37 cellular contexts compared by ENCODE assay signal in genomic region chr1:12809933-12810332, GRCh38. TPM values are rescaled to one million over a fixed set of nuclear protein-coding genes. Genes with fewer than 3 reads are reported as not detected.
"Had no signal": no experiment of that assay in that cellular context is flagged by ENCODE, and none has a peak within 500 bp of the region (broad histone marks: within the 10 kb centered on the region; RNA-seq: fewer than 3 reads in every experiment).

No MANE protein-coding gene starts in this region.

- H3K4me3 ChIP-seq: ascending aorta, cardiac muscle cell had no signal

- DNase-seq: activated B cell treated with CpG ODN at 0.5 μM for 24 hours; activated CD4-positive, alpha-beta memory T cell treated with anti-CD3 and anti-CD28 coated beads for 36 hours; activated CD4-positive, alpha-beta T cell treated with anti-CD3 and anti-CD28 coated beads for 4 hours; activated CD4-positive, alpha-beta T cell treated with anti-CD3 and anti-CD28 coated beads, Interleukin-2, amount 10 ng/mL, durations not matched to agents 24 days and 14 days; activated CD4-positive, alpha-beta T cell treated with anti-CD3 and anti-CD28 coated beads, Interleukin-2, amount 50 U/mL, for 1 hour; activated CD4-positive, alpha-beta T cell treated with anti-CD3 and anti-CD28 coated beads, Interleukin-2, amount 50 U/mL, for 4 hours; activated CD4-positive, CD25-positive, alpha-beta regulatory T cell treated with anti-CD3 and anti-CD28 coated beads, Interleukin-2, amount 50 U/mL, for 72 hours; activated CD8-positive, alpha-beta memory T cell treated with anti-CD3 and anti-CD28 coated beads, Interleukin-2, amount 50 U/mL, for 48 hours; activated CD8-positive, alpha-beta T cell treated with anti-CD3 and anti-CD28 coated beads for 36 hours; activated effector memory CD4-positive, alpha-beta T cell treated with Interleukin-2 at 50 U/mL for 16 hours; activated gamma-delta T cell; activated naive CD4-positive, alpha-beta T cell treated with anti-CD3 and anti-CD28 coated beads, Interleukin-2, amount 10 ng/mL, durations not matched to agents 7 days and 5 days; activated naive CD4-positive, alpha-beta T cell treated with Interleukin-2 at 50 U/mL for 16 hours; activated naive CD8-positive, alpha-beta T cell treated with anti-CD3 and anti-CD28 coated beads, Interleukin-2, amount 10 ng/mL, durations not matched to agents 7 days and 5 days; activated naive CD8-positive, alpha-beta T cell treated with anti-CD3 and anti-CD28 coated beads, Interleukin-2, amount 50 U/mL, for 24 hours; activated T-cell treated with anti-CD3 and anti-CD28 coated beads, Interleukin-2, amount 50 U/mL, for 24 hours; activated T-cell treated with anti-CD3 and anti-CD28 coated beads, Interleukin-2, amount 50 U/mL, for 48 hours; amygdala; anterior cingulate cortex; caudate nucleus; cerebellar nuclear complex; T-helper 2 cell; T-helper 9 cell had no signal

- H3K4me3 Mint-ChIP-seq: activated B cell treated with CpG ODN at 0.5 μM for 24 hours; activated CD4-positive, alpha-beta memory T cell treated with anti-CD3 and anti-CD28 coated beads for 36 hours; activated CD4-positive, alpha-beta T cell treated with anti-CD3 and anti-CD28 coated beads, Interleukin-2, amount 10 ng/mL, durations not matched to agents 24 days and 14 days; activated CD8-positive, alpha-beta T cell treated with anti-CD3 and anti-CD28 coated beads for 36 hours; activated naive CD4-positive, alpha-beta T cell treated with anti-CD3 and anti-CD28 coated beads, Interleukin-2, amount 10 ng/mL, durations not matched to agents 7 days and 5 days; activated naive CD4-positive, alpha-beta T cell treated with anti-CD3 and anti-CD28 coated beads, Interleukin-2, amount 50 U/mL, for 24 hours; activated naive CD8-positive, alpha-beta T cell; activated naive CD8-positive, alpha-beta T cell treated with anti-CD3 and anti-CD28 coated beads, Interleukin-2, amount 10 ng/mL, durations not matched to agents 7 days and 5 days; activated naive CD8-positive, alpha-beta T cell treated with anti-CD3 and anti-CD28 coated beads, Interleukin-2, amount 50 U/mL, for 24 hours; activated T-cell treated with anti-CD3 and anti-CD28 coated beads, Interleukin-2, amount 50 U/mL, for 24 hours; brain; central memory CD8-positive, alpha-beta T cell; T-helper 2 cell treated with Interferon-gamma antibody and Interleukin-4, amounts not matched to agents 5 μg/mL and 100 μg/mL, for 36 hours had no signal

- FAIRE-seq: bronchial epithelial cell, TTC549 had no signal

- H3K27ac ChIP-seq: ascending aorta, cardiac muscle cell, VCaP had no signal

- H3K36me3 Mint-ChIP-seq: activated CD4-positive, alpha-beta memory T cell treated with anti-CD3 and anti-CD28 coated beads for 36 hours; activated naive CD4-positive, alpha-beta T cell treated with anti-CD3 and anti-CD28 coated beads, Interleukin-2, amount 10 ng/mL, durations not matched to agents 7 days and 5 days; activated naive CD4-positive, alpha-beta T cell treated with anti-CD3 and anti-CD28 coated beads, Interleukin-2, amount 50 U/mL, for 24 hours; activated naive CD8-positive, alpha-beta T cell treated with anti-CD3 and anti-CD28 coated beads, Interleukin-2, amount 10 ng/mL, durations not matched to agents 7 days and 5 days; brain had no signal

- H3K9me3 Mint-ChIP-seq: T-helper 2 cell treated with Interferon-gamma antibody and Interleukin-4, amounts not matched to agents 5 μg/mL and 100 μg/mL, for 36 hours had no signal

- H3K9me3 ChIP-seq: ascending aorta had no signal

- H3K4me1 ChIP-seq: ascending aorta had no signal

- H3K27me3 ChIP-seq: ascending aorta, cardiac muscle cell had no signal

- H3K27ac Mint-ChIP-seq: activated B cell treated with CpG ODN at 0.5 μM for 24 hours; activated CD4-positive, alpha-beta memory T cell treated with anti-CD3 and anti-CD28 coated beads for 36 hours; activated CD4-positive, alpha-beta T cell treated with anti-CD3 and anti-CD28 coated beads, Interleukin-2, amount 10 ng/mL, durations not matched to agents 24 days and 14 days; activated CD8-positive, alpha-beta T cell treated with anti-CD3 and anti-CD28 coated beads for 36 hours; activated naive CD4-positive, alpha-beta T cell treated with anti-CD3 and anti-CD28 coated beads, Interleukin-2, amount 10 ng/mL, durations not matched to agents 7 days and 5 days; activated naive CD4-positive, alpha-beta T cell treated with anti-CD3 and anti-CD28 coated beads, Interleukin-2, amount 50 U/mL, for 24 hours; activated naive CD8-positive, alpha-beta T cell; activated naive CD8-positive, alpha-beta T cell treated with anti-CD3 and anti-CD28 coated beads, Interleukin-2, amount 10 ng/mL, durations not matched to agents 7 days and 5 days; activated naive CD8-positive, alpha-beta T cell treated with anti-CD3 and anti-CD28 coated beads, Interleukin-2, amount 50 U/mL, for 24 hours; activated T-cell treated with anti-CD3 and anti-CD28 coated beads, Interleukin-2, amount 50 U/mL, for 24 hours; activated T-helper 2 cell treated with anti-CD3 and anti-CD28 coated beads, Interferon-gamma antibody, Interleukin-2, Interleukin-4, amounts not matched to agents 10 μg/mL and 5 μg/mL and 100 μg/mL, durations not matched to agents 14 hours and 24 hours and 36 hours; brain; T-helper 2 cell treated with Interferon-gamma antibody and Interleukin-4, amounts not matched to agents 5 μg/mL and 100 μg/mL, for 36 hours had no signal

- H3K36me3 ChIP-seq: ascending aorta, cardiac muscle cell had no signal

- H3K4me1 Mint-ChIP-seq: activated B cell treated with CpG ODN at 0.5 μM for 24 hours; activated CD4-positive, alpha-beta T cell treated with anti-CD3 and anti-CD28 coated beads, Interleukin-2, amount 10 ng/mL, durations not matched to agents 24 days and 14 days; activated naive CD4-positive, alpha-beta T cell treated with anti-CD3 and anti-CD28 coated beads, Interleukin-2, amount 10 ng/mL, durations not matched to agents 7 days and 5 days; activated naive CD4-positive, alpha-beta T cell treated with anti-CD3 and anti-CD28 coated beads, Interleukin-2, amount 50 U/mL, for 24 hours; activated naive CD8-positive, alpha-beta T cell treated with anti-CD3 and anti-CD28 coated beads, Interleukin-2, amount 10 ng/mL, durations not matched to agents 7 days and 5 days; activated naive CD8-positive, alpha-beta T cell treated with anti-CD3 and anti-CD28 coated beads, Interleukin-2, amount 50 U/mL, for 24 hours; brain; central memory CD8-positive, alpha-beta T cell had no signal

- ATAC-seq: activated CD8-positive, alpha-beta T cell treated with anti-CD3 and anti-CD28 coated beads for 36 hours; activated naive CD8-positive, alpha-beta T cell treated with anti-CD3 and anti-CD28 coated beads, Interleukin-2, amount 50 U/mL, for 24 hours had no signal

RNA-seq across cellular contexts. Expression of gene PRAMEF1, which starts 18.7 kb away (rescaled TPM):
- total RNA-seq: activated B cell treated with CpG ODN at 0.5 μM for 24 hours; activated CD4-positive, alpha-beta memory T cell treated with anti-CD3 and anti-CD28 coated beads for 36 hours; activated CD4-positive, alpha-beta T cell treated with anti-CD3 and anti-CD28 coated beads, Interleukin-2, amount 10 ng/mL, durations not matched to agents 24 days and 14 days; activated CD8-positive, alpha-beta memory T cell treated with anti-CD3 and anti-CD28 coated beads for 36 hours; activated CD8-positive, alpha-beta T cell treated with anti-CD3 and anti-CD28 coated beads for 36 hours; activated naive CD8-positive, alpha-beta T cell treated with anti-CD3 and anti-CD28 coated beads, Interleukin-2, amount 10 ng/mL, durations not matched to agents 7 days and 5 days; activated T-helper 2 cell treated with anti-CD3 and anti-CD28 coated beads, Interferon-gamma antibody, Interleukin-2, Interleukin-4, amounts not matched to agents 10 μg/mL and 5 μg/mL and 100 μg/mL, durations not matched to agents 14 hours and 24 hours and 36 hours; ascending aorta; bronchial epithelial cell; cardiac muscle cell; chondrocyte had no signal
- polyA plus RNA-seq: adipose tissue, cardiac muscle cell had no signal

RNA-seq across cellular contexts. Expression of gene PRAMEF11, which starts 21.3 kb away (rescaled TPM):
- total RNA-seq: activated B cell treated with CpG ODN at 0.5 μM for 24 hours; activated CD4-positive, alpha-beta memory T cell treated with anti-CD3 and anti-CD28 coated beads for 36 hours; activated CD4-positive, alpha-beta T cell treated with anti-CD3 and anti-CD28 coated beads, Interleukin-2, amount 10 ng/mL, durations not matched to agents 24 days and 14 days; activated CD8-positive, alpha-beta memory T cell treated with anti-CD3 and anti-CD28 coated beads for 36 hours; activated CD8-positive, alpha-beta T cell treated with anti-CD3 and anti-CD28 coated beads for 36 hours; activated naive CD8-positive, alpha-beta T cell treated with anti-CD3 and anti-CD28 coated beads, Interleukin-2, amount 10 ng/mL, durations not matched to agents 7 days and 5 days; activated T-helper 2 cell treated with anti-CD3 and anti-CD28 coated beads, Interferon-gamma antibody, Interleukin-2, Interleukin-4, amounts not matched to agents 10 μg/mL and 5 μg/mL and 100 μg/mL, durations not matched to agents 14 hours and 24 hours and 36 hours; ascending aorta; bronchial epithelial cell; cardiac muscle cell; chondrocyte had no signal
- polyA plus RNA-seq: adipose tissue, cardiac muscle cell had no signal

RNA-seq across cellular contexts. Expression of gene PRAMEF12, which starts 36.4 kb away (rescaled TPM):
- total RNA-seq: activated B cell treated with CpG ODN at 0.5 μM for 24 hours; activated CD4-positive, alpha-beta memory T cell treated with anti-CD3 and anti-CD28 coated beads for 36 hours; activated CD4-positive, alpha-beta T cell treated with anti-CD3 and anti-CD28 coated beads, Interleukin-2, amount 10 ng/mL, durations not matched to agents 24 days and 14 days; activated CD8-positive, alpha-beta memory T cell treated with anti-CD3 and anti-CD28 coated beads for 36 hours; activated CD8-positive, alpha-beta T cell treated with anti-CD3 and anti-CD28 coated beads for 36 hours; activated naive CD8-positive, alpha-beta T cell treated with anti-CD3 and anti-CD28 coated beads, Interleukin-2, amount 10 ng/mL, durations not matched to agents 7 days and 5 days; activated T-helper 2 cell treated with anti-CD3 and anti-CD28 coated beads, Interferon-gamma antibody, Interleukin-2, Interleukin-4, amounts not matched to agents 10 μg/mL and 5 μg/mL and 100 μg/mL, durations not matched to agents 14 hours and 24 hours and 36 hours; ascending aorta; bronchial epithelial cell; cardiac muscle cell; chondrocyte had no signal
- polyA plus RNA-seq: adipose tissue, cardiac muscle cell had no signal

RNA-seq across cellular contexts. Expression of gene HNRNPCL1, which starts 38.6 kb away (rescaled TPM):
- total RNA-seq: activated B cell treated with CpG ODN at 0.5 μM for 24 hours; activated CD4-positive, alpha-beta memory T cell treated with anti-CD3 and anti-CD28 coated beads for 36 hours; activated CD4-positive, alpha-beta T cell treated with anti-CD3 and anti-CD28 coated beads, Interleukin-2, amount 10 ng/mL, durations not matched to agents 24 days and 14 days; activated CD8-positive, alpha-beta memory T cell treated with anti-CD3 and anti-CD28 coated beads for 36 hours; activated CD8-positive, alpha-beta T cell treated with anti-CD3 and anti-CD28 coated beads for 36 hours; activated naive CD8-positive, alpha-beta T cell treated with anti-CD3 and anti-CD28 coated beads, Interleukin-2, amount 10 ng/mL, durations not matched to agents 7 days and 5 days; activated T-helper 2 cell treated with anti-CD3 and anti-CD28 coated beads, Interferon-gamma antibody, Interleukin-2, Interleukin-4, amounts not matched to agents 10 μg/mL and 5 μg/mL and 100 μg/mL, durations not matched to agents 14 hours and 24 hours and 36 hours; ascending aorta; bronchial epithelial cell; cardiac muscle cell; chondrocyte had no signal
- polyA plus RNA-seq: adipose tissue, cardiac muscle cell had no signal

RNA-seq across cellular contexts. Expression of gene PRAMEF2, which starts 47.0 kb away (rescaled TPM):
- total RNA-seq: activated B cell treated with CpG ODN at 0.5 μM for 24 hours; activated CD4-positive, alpha-beta memory T cell treated with anti-CD3 and anti-CD28 coated beads for 36 hours; activated CD4-positive, alpha-beta T cell treated with anti-CD3 and anti-CD28 coated beads, Interleukin-2, amount 10 ng/mL, durations not matched to agents 24 days and 14 days; activated CD8-positive, alpha-beta memory T cell treated with anti-CD3 and anti-CD28 coated beads for 36 hours; activated CD8-positive, alpha-beta T cell treated with anti-CD3 and anti-CD28 coated beads for 36 hours; activated naive CD8-positive, alpha-beta T cell treated with anti-CD3 and anti-CD28 coated beads, Interleukin-2, amount 10 ng/mL, durations not matched to agents 7 days and 5 days; activated T-helper 2 cell treated with anti-CD3 and anti-CD28 coated beads, Interferon-gamma antibody, Interleukin-2, Interleukin-4, amounts not matched to agents 10 μg/mL and 5 μg/mL and 100 μg/mL, durations not matched to agents 14 hours and 24 hours and 36 hours; ascending aorta; bronchial epithelial cell; cardiac muscle cell; chondrocyte had no signal
- polyA plus RNA-seq: adipose tissue, cardiac muscle cell had no signal
